ENCODE assay signal across 15 cellular contexts in genomic region chr2:43391159-43391876, GRCh38.
DNase-seq lines count a peak whose midpoint lies in the region; ATAC-seq and TF ChIP-seq lines count a peak whose summit lies in the region.
"Had no signal": no experiment of that assay in that cellular context is flagged by ENCODE, and none has a peak within 500 bp of the region (broad histone marks: within the 10 kb centered on the region; RNA-seq: fewer than 3 reads in every experiment).

No MANE protein-coding gene starts in this region.

- no peaks in the 10 kb centered on the region for H3K27me3 ChIP-seq in adipocyte (replicated peaks; ENCODE audit: control insufficient read depth, insufficient read depth, low read length)
- no peaks in the 10 kb centered on the region for H3K27me3 ChIP-seq in lower lobe of right lung (ENCODE audit: low read depth)
- H3K27me3 ChIP-seq in naive thymus-derived CD4-positive, alpha-beta T cell (ENCODE audit: control insufficient read depth in 2 of 2, insufficient read depth in 2 of 2, low read length in 2 of 2), result no peaks in the 10 kb centered on the region

- H3K36me3 Mint-ChIP-seq in stimulated activated naive B cell treated with anti-CD40 and anti-IgM and Interleukin-4, amounts not matched to agents 10 μg/mL and 1 μg/mL and 100 μg/mL, for 72 hours, result peaks cover 37 to 41% of the 10 kb centered on the region in 2 donors
- H3K36me3 Mint-ChIP-seq in naive thymus-derived CD4-positive, alpha-beta T cell, result peaks cover 5 to 38% (median 36%) of the 10 kb centered on the region in 5 donors

- H3K4me3 ChIP-seq in adipocyte (ENCODE audit: low read length), result peak overlapping the region; percentile 48
- no peak overlapping the region for H3K4me3 ChIP-seq in lower lobe of right lung
- H3K4me3 ChIP-seq in naive thymus-derived CD4-positive, alpha-beta T cell (ENCODE audit: low read length), result no peak overlapping the region

- H3K27ac ChIP-seq in lower lobe of right lung, result peak overlapping the region; percentile 26
- no peak overlapping the region for H3K27ac ChIP-seq in naive thymus-derived CD4-positive, alpha-beta T cell (ENCODE audit: low read depth, low read length)

- peaks cover 9 to 14% of the 10 kb centered on the region in 2 donors for H3K4me1 Mint-ChIP-seq in stimulated activated naive B cell treated with anti-CD40 and anti-IgM and Interleukin-4, amounts not matched to agents 10 μg/mL and 1 μg/mL and 100 μg/mL, for 72 hours
- peaks cover 0 to 32% (median 13%) of the 10 kb centered on the region in 7 donors for H3K4me1 Mint-ChIP-seq in naive thymus-derived CD4-positive, alpha-beta T cell

- H3K4me1 ChIP-seq in adipocyte (ENCODE audit: control insufficient read depth, insufficient read depth, low read length) (peaks cover 40% of the 10 kb centered on the region), lower lobe of right lung (peaks cover 28% of the 10 kb centered on the region)
- peaks cover 0 to 11% of the 10 kb centered on the region in 2 donors for H3K4me1 ChIP-seq in naive thymus-derived CD4-positive, alpha-beta T cell (ENCODE audit: control insufficient read depth in 2 of 2, insufficient read depth in 2 of 2, low read length in 2 of 2)

- intact Hi-C loops in lower lobe of right lung (cut with DNase I), result no loop called here
- intact Hi-C loops in naive thymus-derived CD4-positive, alpha-beta T cell (cut with micrococcal nuclease), result no loop called here

- peak overlapping the region; percentile 28 for H3K27ac Mint-ChIP-seq in stimulated activated naive B cell treated with anti-CD40 and anti-IgM and Interleukin-4, amounts not matched to agents 10 μg/mL and 1 μg/mL and 100 μg/mL, for 72 hours
- no peak overlapping the region for H3K27ac Mint-ChIP-seq in naive thymus-derived CD4-positive, alpha-beta T cell
- H3K27ac Mint-ChIP-seq: activated B cell treated with CpG ODN at 0.5 μM for 24 hours had no signal

- H3K9me3 ChIP-seq in adipocyte (ENCODE audit: control insufficient read depth, low read length), result no peaks in the 10 kb centered on the region
- no peaks in the 10 kb centered on the region for H3K9me3 ChIP-seq in lower lobe of right lung
- no peaks in the 10 kb centered on the region for H3K9me3 ChIP-seq in naive thymus-derived CD4-positive, alpha-beta T cell (ENCODE audit: control insufficient read depth in 2 of 3, low read length in 3 of 3)

- no peaks in the 10 kb centered on the region for H3K27me3 Mint-ChIP-seq in stimulated activated naive B cell treated with anti-CD40 and anti-IgM and Interleukin-4, amounts not matched to agents 10 μg/mL and 1 μg/mL and 100 μg/mL, for 72 hours
- H3K27me3 Mint-ChIP-seq in naive thymus-derived CD4-positive, alpha-beta T cell, result no peaks in the 10 kb centered on the region
- H3K27me3 Mint-ChIP-seq: activated B cell treated with CpG ODN at 0.5 μM for 24 hours had no signal

- CTCF ChIA-PET in naive thymus-derived CD4-positive, alpha-beta T cell (lab: Charles Lee), result interaction anchor here (0.7 kb wide), 1 partner anchor 283 kb away, joined by 7 read pairs; no protein-coding TSS in a partner anchor

- no peak for TF ChIP-seq CTCF in lower lobe of right lung (IDR thresholded peaks at IDR 0.05)

- H3K9me3 Mint-ChIP-seq in stimulated activated naive B cell treated with anti-CD40 and anti-IgM and Interleukin-4, amounts not matched to agents 10 μg/mL and 1 μg/mL and 100 μg/mL, for 72 hours, result no peaks in the 10 kb centered on the region
- H3K9me3 Mint-ChIP-seq in naive thymus-derived CD4-positive, alpha-beta T cell, result no peaks in the 10 kb centered on the region
- H3K9me3 Mint-ChIP-seq: activated B cell treated with CpG ODN at 0.5 μM for 24 hours had no signal

- peak overlapping the region; percentile 48 for H3K9ac ChIP-seq in adipocyte (ENCODE audit: low read length)

- H3K4me3 Mint-ChIP-seq in stimulated activated naive B cell treated with anti-CD40 and anti-IgM and Interleukin-4, amounts not matched to agents 10 μg/mL and 1 μg/mL and 100 μg/mL, for 72 hours, result no peak overlapping the region
- no peak overlapping the region for H3K4me3 Mint-ChIP-seq in naive thymus-derived CD4-positive, alpha-beta T cell
- H3K4me3 Mint-ChIP-seq: activated B cell treated with CpG ODN at 0.5 μM for 24 hours had no signal

- DNase-seq in AG20443 (ENCODE audit: low spot score), result peak; percentile 16
- no peak for DNase-seq in adipocyte (ENCODE audit: low read depth)
- DNase-seq in lower lobe of right lung, result no peak
- no peak for DNase-seq in stimulated activated naive B cell treated with anti-CD40 and anti-IgM and Interleukin-4, amounts not matched to agents 10 μg/mL and 1 μg/mL and 100 μg/mL, for 72 hours
- no peak for DNase-seq in COLO668 (lab: John Stamatoyannopoulos, UW; ENCODE audit: unreplicated experiment)
- no peak for DNase-seq in nucleus accumbens (lab: John Stamatoyannopoulos, UW)
- no peak for DNase-seq in naive thymus-derived CD4-positive, alpha-beta T cell
- DNase-seq: activated B cell treated with CpG ODN at 0.5 μM for 24 hours; activated naive CD4-positive, alpha-beta T cell treated with anti-CD3 and anti-CD28 coated beads, Interleukin-2, amount 50 U/mL, for 16 hours; AML-193; caudate nucleus; islet precursor cell; NCI-H1105; stimulated activated CD4-positive, alpha-beta T cell treated with anti-CD3 and anti-CD28 coated beads, Interleukin-2, amount 100 ng/mL, for 48 hours had no signal

- peaks cover 7% of the 10 kb centered on the region for H3K36me3 ChIP-seq in adipocyte (ENCODE audit: control insufficient read depth, insufficient read depth, low read length, severe bottlenecking)
- no peaks in the 10 kb centered on the region for H3K36me3 ChIP-seq in lower lobe of right lung
- H3K36me3 ChIP-seq in naive thymus-derived CD4-positive, alpha-beta T cell (ENCODE audit: control insufficient read depth in 2 of 3, insufficient read depth in 3 of 3, low read length in 3 of 3), result peaks cover 0 to 15% (median 0%) of the 10 kb centered on the region in 3 experiments

- POLR2A ChIA-PET in naive thymus-derived CD4-positive, alpha-beta T cell (lab: Charles Lee), result interaction anchor here (0.7 kb wide), 1 partner anchor 43 kb away, joined by 4 read pairs; no protein-coding TSS in a partner anchor

- ATAC-seq in lower lobe of right lung (peak in 1 of 2 donors; percentile 51), HG02642 (IDR thresholded peaks at IDR 0.05; ENCODE audit: poor library complexity, unreplicated experiment) (no peak)
- ATAC-seq in stimulated activated naive B cell treated with anti-CD40 and anti-IgM and Interleukin-4, amounts not matched to agents 10 μg/mL and 1 μg/mL and 100 μg/mL, for 72 hours (replicated peaks), result no peak
- no peak for ATAC-seq in naive thymus-derived CD4-positive, alpha-beta T cell
